In the genomic region with DNA sequence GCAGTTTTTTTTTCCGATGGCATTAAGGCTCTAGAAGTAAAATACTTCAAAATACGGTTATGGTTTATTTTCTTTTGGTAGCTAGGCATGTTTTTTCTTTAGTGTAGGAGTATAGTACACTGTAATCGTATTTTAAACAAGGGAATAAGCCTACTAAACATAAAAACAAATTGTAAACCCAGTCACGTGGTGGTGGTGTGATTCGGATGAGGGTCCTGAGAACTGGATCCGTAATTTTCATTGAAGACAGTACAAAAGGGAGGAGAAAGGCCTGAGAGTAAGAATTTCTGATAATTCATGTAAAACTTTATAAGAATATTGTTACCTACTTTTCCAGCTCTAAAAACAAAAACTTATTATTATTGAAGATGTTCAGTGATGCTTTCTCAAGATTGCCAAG, we compare ENCODE assay signal across 8 cellular contexts. TPM values are rescaled to one million over a fixed set of nuclear protein-coding genes. Genes with fewer than 3 reads are reported as not detected.
DNase-seq lines count a peak whose midpoint lies in the region; ATAC-seq and TF ChIP-seq lines count a peak whose summit lies in the region.

No MANE protein-coding gene starts in this region.

- peaks cover 60% of the 10 kb centered on the region for H3K4me1 Mint-ChIP-seq in T-helper 1 cell treated with Interleukin-12 subunit alpha and Interleukin-12 subunit beta and Interleukin-4 antibody, amounts not matched to agents 30 μg/mL and 1 μg/mL, for 36 hours (ENCODE audit: low read depth)
- H3K4me1 Mint-ChIP-seq in activated naive CD8-positive, alpha-beta T cell treated with anti-CD3 and anti-CD28 coated beads, Interleukin-2, amount 10 ng/mL, durations not matched to agents 7 days and 5 days, result peaks cover 48% of the 10 kb centered on the region

- peaks cover 41% of the 10 kb centered on the region for H3K36me3 Mint-ChIP-seq in T-helper 1 cell treated with Interleukin-12 subunit alpha and Interleukin-12 subunit beta and Interleukin-4 antibody, amounts not matched to agents 30 μg/mL and 1 μg/mL, for 36 hours (ENCODE audit: low read depth)
- peaks cover 33% of the 10 kb centered on the region for H3K36me3 Mint-ChIP-seq in activated naive CD8-positive, alpha-beta T cell treated with anti-CD3 and anti-CD28 coated beads, Interleukin-2, amount 10 ng/mL, durations not matched to agents 7 days and 5 days

- no peaks in the 10 kb centered on the region for H3K27me3 ChIP-seq in layer of hippocampus (ENCODE audit: control insufficient read depth, insufficient read depth, low read length)

- H3K9me3 Mint-ChIP-seq in T-helper 1 cell treated with Interleukin-12 subunit alpha and Interleukin-12 subunit beta and Interleukin-4 antibody, amounts not matched to agents 30 μg/mL and 1 μg/mL, for 36 hours, result no peaks in the 10 kb centered on the region
- H3K9me3 Mint-ChIP-seq in activated naive CD8-positive, alpha-beta T cell treated with anti-CD3 and anti-CD28 coated beads, Interleukin-2, amount 10 ng/mL, durations not matched to agents 7 days and 5 days, result no peaks in the 10 kb centered on the region

- no peak for TF ChIP-seq CTCF in omental fat pad (IDR thresholded peaks at IDR 0.05)
- TF ChIP-seq CTCF in GM13977 (IDR thresholded peaks at IDR 0.05; ENCODE audit: extremely low read depth, insufficient read depth, missing control alignments), result no peak

- no peak for ATAC-seq in activated naive CD8-positive, alpha-beta T cell treated with anti-CD3 and anti-CD28 coated beads, Interleukin-2, amount 10 ng/mL, durations not matched to agents 7 days and 5 days (ENCODE audit: low read depth)
- no peak for ATAC-seq in omental fat pad (ENCODE audit: low FRiP score)

- H3K4me3 Mint-ChIP-seq in T-helper 1 cell treated with Interleukin-12 subunit alpha and Interleukin-12 subunit beta and Interleukin-4 antibody, amounts not matched to agents 30 μg/mL and 1 μg/mL, for 36 hours, result peak overlapping the region; percentile 96
- peak overlapping the region; percentile 99 for H3K4me3 Mint-ChIP-seq in activated naive CD8-positive, alpha-beta T cell treated with anti-CD3 and anti-CD28 coated beads, Interleukin-2, amount 10 ng/mL, durations not matched to agents 7 days and 5 days

- POLR2A ChIA-PET in activated naive CD8-positive, alpha-beta T cell treated with anti-CD3 and anti-CD28 coated beads, Interleukin-2, amount 10 ng/mL, durations not matched to agents 7 days and 5 days (lab: Charles Lee), result interaction anchor here (0.6 to 4.6 kb wide), 7 partner anchors 13 to 569 kb away, joined by 3 to 60 read pairs (median 8); a partner anchor contains a TSS

- in situ Hi-C loops in GM13977 (cut with MboI; ENCODE audit: low pct_unique_long_range_greater_than_20kb, low sequenced_read_pairs, unreplicated experiment), result no loop called here

- H3K27ac Mint-ChIP-seq in T-helper 1 cell treated with Interleukin-12 subunit alpha and Interleukin-12 subunit beta and Interleukin-4 antibody, amounts not matched to agents 30 μg/mL and 1 μg/mL, for 36 hours, result peak overlapping the region; percentile 100
- H3K27ac Mint-ChIP-seq in activated naive CD8-positive, alpha-beta T cell treated with anti-CD3 and anti-CD28 coated beads, Interleukin-2, amount 10 ng/mL, durations not matched to agents 7 days and 5 days, result peak overlapping the region; percentile 100

- DNase-seq in T-helper 1 cell (no peak), superior temporal gyrus (ENCODE audit: extremely low spot score) (peak; percentile 55), omental fat pad (ENCODE audit: low spot score) (no peak), NCI-H226 (no peak), GM13977 (ENCODE audit: low spot score) (no peak)
- no peak for DNase-seq in activated naive CD8-positive, alpha-beta T cell treated with anti-CD3 and anti-CD28 coated beads, Interleukin-2, amount 10 ng/mL, durations not matched to agents 7 days and 5 days

- peak overlapping the region; percentile 99 for H3K27ac ChIP-seq in layer of hippocampus (ENCODE audit: low read depth, low read length)

- no peaks in the 10 kb centered on the region for H3K27me3 Mint-ChIP-seq in T-helper 1 cell treated with Interleukin-12 subunit alpha and Interleukin-12 subunit beta and Interleukin-4 antibody, amounts not matched to agents 30 μg/mL and 1 μg/mL, for 36 hours (ENCODE audit: low read depth)
- no peaks in the 10 kb centered on the region for H3K27me3 Mint-ChIP-seq in activated naive CD8-positive, alpha-beta T cell treated with anti-CD3 and anti-CD28 coated beads, Interleukin-2, amount 10 ng/mL, durations not matched to agents 7 days and 5 days

RNA-seq across cellular contexts. Expression of a gene that starts 0.7 kb away (rescaled TPM):
- 1 to 10 TPM; 1.6 to 1.9 TPM for total RNA-seq in activated naive CD8-positive, alpha-beta T cell treated with anti-CD3 and anti-CD28 coated beads, Interleukin-2, amount 10 ng/mL, durations not matched to agents 7 days and 5 days
- total RNA-seq in omental fat pad, result 10 to 100 TPM in 1 of 4 donors, 1 to 10 TPM in 3; 4.9 to 12.3 (median 7.6) TPM

RNA-seq across cellular contexts. Expression of a gene that starts 1.6 kb away (rescaled TPM):
- 100 to 1,000 TPM; 132 to 138 TPM for total RNA-seq in activated naive CD8-positive, alpha-beta T cell treated with anti-CD3 and anti-CD28 coated beads, Interleukin-2, amount 10 ng/mL, durations not matched to agents 7 days and 5 days
- 10 to 100 TPM; 52.4 to 72.2 (median 63.2) TPM for total RNA-seq in omental fat pad
